1 cellular context compared by ENCODE assay signal in genomic region chr10:1309969-1310789, GRCh38.
A peak's percentile ranks its signal among the peaks of the same experiment; 100 is the strongest.
TF ChIP-seq lines count a peak whose summit lies in the region.

No MANE protein-coding gene starts in this region.

TF ChIP-seq in H1, 55 proteins besides CTCF, POLR2A, EP300 and RAD21 (continued from another document):
- TF ChIP-seq CHD7 (IDR thresholded peaks at IDR 0.05; ENCODE audit: insufficient replicate concordance, low read length) (peak; percentile 90), CHD1 (IDR thresholded peaks at IDR 0.05; ENCODE audit: low read depth, low read length) (no peak), E2F6 (IDR thresholded peaks at IDR 0.05) (0 out of 2 replicates have a peak, but pooled peaks have one; percentile 2), SP4 (IDR thresholded peaks at IDR 0.05; ENCODE audit: low read length) (0 out of 2 replicates have a peak, but pooled peaks have one; percentile 44), YY1 (IDR thresholded peaks at IDR 0.05; ENCODE audit: low read depth, low read length) (peak; percentile 5; the same call in 1 of the 2 replicates), ASH2L (IDR thresholded peaks at IDR 0.05; ENCODE audit: low read length) (peak; percentile 95), TAF7 (optimal IDR thresholded peaks at IDR 0.05; ENCODE audit: borderline replicate concordance, low read depth, low read length) (peak; percentile 39), RFX5 (IDR thresholded peaks at IDR 0.05; ENCODE audit: borderline replicate concordance, low read depth, low read length) (no peak)
